In genomic region chr12:105221588-105222325, GRCh38 we compare ENCODE assay signal across 12 cellular contexts. TPM values are rescaled to one million over a fixed set of nuclear protein-coding genes. Genes with fewer than 3 reads are reported as not detected.
DNase-seq lines count a peak whose midpoint lies in the region; ATAC-seq, FAIRE-seq and TF ChIP-seq lines count a peak whose summit lies in the region.
"Had no signal": no experiment of that assay in that cellular context is flagged by ENCODE, and none has a peak within 500 bp of the region (broad histone marks: within the 10 kb centered on the region; RNA-seq: fewer than 3 reads in every experiment).

No MANE protein-coding gene starts in this region.

- H3K9ac ChIP-seq in H9 (ENCODE audit: extremely low read depth, insufficient read length, low read length) = no peak overlapping the region

- H3K9me3 Mint-ChIP-seq in H9 = no peaks in the 10 kb centered on the region
- H3K9me3 Mint-ChIP-seq in activated T-helper 2 cell treated with anti-CD3 and anti-CD28 coated beads, Interferon-gamma antibody, Interleukin-2, Interleukin-4, amounts not matched to agents 10 μg/mL and 5 μg/mL and 100 μg/mL, durations not matched to agents 14 hours and 24 hours and 36 hours = no peaks in the 10 kb centered on the region

- H3K4me2 ChIP-seq in H9 (ENCODE audit: insufficient read depth, insufficient read length, low read length) = no peak overlapping the region

- H3K4me1 ChIP-seq in H9 (ENCODE audit: insufficient read depth, low read length) (no peaks in the 10 kb centered on the region), small intestine (ENCODE audit: control insufficient read depth in 2 of 2, insufficient read depth in 1 of 2, low read depth in 1 of 2, low read length in 1 of 2) (peaks cover 14 to 31% of the 10 kb centered on the region in 2 donors), foreskin keratinocyte (no peaks in the 10 kb centered on the region)

- H3K4me1 Mint-ChIP-seq in H9 = peaks cover 6 to 11% of the 10 kb centered on the region in 2 experiments
- H3K4me1 Mint-ChIP-seq in activated T-helper 2 cell treated with anti-CD3 and anti-CD28 coated beads, Interferon-gamma antibody, Interleukin-2, Interleukin-4, amounts not matched to agents 10 μg/mL and 5 μg/mL and 100 μg/mL, durations not matched to agents 14 hours and 24 hours and 36 hours (ENCODE audit: low read depth) = peaks cover 23% of the 10 kb centered on the region

- H3K27me3 ChIP-seq in H9 (ENCODE audit: insufficient read depth, low read length) (no peaks in the 10 kb centered on the region), dorsolateral prefrontal cortex (no peaks in the 10 kb centered on the region), small intestine (ENCODE audit: control insufficient read depth in 2 of 2, insufficient read depth in 2 of 2, low read length in 2 of 2) (no peaks in the 10 kb centered on the region), foreskin keratinocyte (no peaks in the 10 kb centered on the region)
- H3K27me3 ChIP-seq: brain microvascular endothelial cell had no signal

- H3K79me2 ChIP-seq in H9 (ENCODE audit: insufficient read depth, low read length) = no peaks in the 10 kb centered on the region

- no peak overlapping the region for H2AK5ac ChIP-seq in H9 (ENCODE audit: insufficient read length, low read length)

- DNase-seq in H9 = no peak
- peak; percentile 48 for DNase-seq in NCI-H2196 treated with DMSO at 0.1 percent for 48 hours (lab: John Stamatoyannopoulos, UW; ENCODE audit: unreplicated experiment)
- DNase-seq in dorsolateral prefrontal cortex = peak in 1 of 10 donors; percentile 22
- DNase-seq in small intestine = no peak
- no peak for DNase-seq in foreskin keratinocyte
- DNase-seq in activated T-helper 2 cell treated with anti-CD3 and anti-CD28 coated beads, Interferon-gamma antibody, Interleukin-2, Interleukin-4, amounts not matched to agents 10 μg/mL and 5 μg/mL and 100 μg/mL, durations not matched to agents 14 hours and 24 hours and 36 hours (ENCODE audit: low spot score) = no peak
- DNase-seq: brain microvascular endothelial cell, DMS53, Kasumi-1 had no signal

- H2BK5ac ChIP-seq in H9 (ENCODE audit: insufficient read length, low read length) = no peak overlapping the region

- no peak overlapping the region for H4K5ac ChIP-seq in H9 (ENCODE audit: insufficient read length, low read depth, low read length)

- no peak overlapping the region for H3K4ac ChIP-seq in H9 (ENCODE audit: low read depth, low read length)

- TF ChIP-seq CTCF in H9 (conservative IDR thresholded peaks at IDR 0.05) (no peak), dorsolateral prefrontal cortex (IDR thresholded peaks at IDR 0.05 in 54 of 56, conservative IDR thresholded peaks at IDR 0.05 in 2 of 56; ENCODE audit: low read depth in 1 of 56, partially characterized antibody in 56 of 56) (no peak), foreskin keratinocyte (conservative IDR thresholded peaks at IDR 0.05) (no peak)

- H3K27me3 Mint-ChIP-seq in H9 (ENCODE audit: low read depth) = no peaks in the 10 kb centered on the region
- H3K27me3 Mint-ChIP-seq in activated T-helper 2 cell treated with anti-CD3 and anti-CD28 coated beads, Interferon-gamma antibody, Interleukin-2, Interleukin-4, amounts not matched to agents 10 μg/mL and 5 μg/mL and 100 μg/mL, durations not matched to agents 14 hours and 24 hours and 36 hours (ENCODE audit: low read depth) = no peaks in the 10 kb centered on the region
- H3K27me3 Mint-ChIP-seq: B cell had no signal

- ATAC-seq in foreskin keratinocyte = no peak
- no peak for ATAC-seq in HG02840 (IDR thresholded peaks at IDR 0.05; ENCODE audit: low FRiP score, unreplicated experiment)
- ATAC-seq: SK-N-SH treated with all-trans-retinoic acid at 6 μM for 48 hours had no signal

- no peak overlapping the region for H4K8ac ChIP-seq in H9 (replicated peaks; ENCODE audit: insufficient read length, low read depth, low read length)

- peaks cover 9 to 22% (median 16%) of the 10 kb centered on the region in 3 experiments; a peak in 6 of 7 replicates for H3K36me3 Mint-ChIP-seq in H9 (ENCODE audit: insufficient read depth in 1 of 3, low read depth in 3 of 3)
- H3K36me3 Mint-ChIP-seq in activated T-helper 2 cell treated with anti-CD3 and anti-CD28 coated beads, Interferon-gamma antibody, Interleukin-2, Interleukin-4, amounts not matched to agents 10 μg/mL and 5 μg/mL and 100 μg/mL, durations not matched to agents 14 hours and 24 hours and 36 hours (ENCODE audit: low read depth) = peaks cover 59% of the 10 kb centered on the region

- peak overlapping the region in 1 of 59 donors; percentile 12 for H3K4me3 ChIP-seq in dorsolateral prefrontal cortex
- no peak overlapping the region for H3K4me3 ChIP-seq in small intestine (ENCODE audit: low read depth in 1 of 2, low read length in 2 of 2)

- no peak overlapping the region for H4K91ac ChIP-seq in H9 (ENCODE audit: insufficient read length, low read depth, low read length)

- no peak for FAIRE-seq in small intestine (lab: Jason Lieb, UNC)

- H3K27ac ChIP-seq in H9 (ENCODE audit: insufficient read length, low read depth, low read length) = no peak overlapping the region
- H3K27ac ChIP-seq in dorsolateral prefrontal cortex = peak overlapping the region in 47 of 59 donors; percentile 5 to 81 (median 40)
- peak overlapping the region; percentile 25 to 29 for H3K27ac ChIP-seq in small intestine (ENCODE audit: low read depth in 1 of 2, low read length in 1 of 2)
- H3K27ac ChIP-seq in foreskin keratinocyte = no peak overlapping the region
- H3K27ac ChIP-seq: brain microvascular endothelial cell had no signal

- peak overlapping the region in 2 of 3 experiments; percentile 81 to 82; a peak in 5 of 7 replicates for H3K27ac Mint-ChIP-seq in H9
- no peak overlapping the region for H3K27ac Mint-ChIP-seq in activated T-helper 2 cell treated with anti-CD3 and anti-CD28 coated beads, Interferon-gamma antibody, Interleukin-2, Interleukin-4, amounts not matched to agents 10 μg/mL and 5 μg/mL and 100 μg/mL, durations not matched to agents 14 hours and 24 hours and 36 hours
- H3K27ac Mint-ChIP-seq: B cell had no signal

- H3K4me3 Mint-ChIP-seq in H9 = no peak overlapping the region; a peak in 1 of 5 replicates
- H3K4me3 Mint-ChIP-seq in activated T-helper 2 cell treated with anti-CD3 and anti-CD28 coated beads, Interferon-gamma antibody, Interleukin-2, Interleukin-4, amounts not matched to agents 10 μg/mL and 5 μg/mL and 100 μg/mL, durations not matched to agents 14 hours and 24 hours and 36 hours (ENCODE audit: low read depth) = no peak overlapping the region
- H3K4me3 Mint-ChIP-seq: B cell had no signal

- intact Hi-C loops in dorsolateral prefrontal cortex (cut with DNase I) = no loop called here
- intact Hi-C loops in activated T-helper 2 cell treated with anti-CD3 and anti-CD28 coated beads, Interferon-gamma antibody, Interleukin-2, Interleukin-4, amounts not matched to agents 10 μg/mL and 5 μg/mL and 100 μg/mL, durations not matched to agents 14 hours and 24 hours and 36 hours (cut with micrococcal nuclease) = no loop called here

- no peak overlapping the region for H3T11ph ChIP-seq in H9 (ENCODE audit: low read length)

- no peak overlapping the region for H2BK12ac ChIP-seq in H9 (ENCODE audit: insufficient read length, low read depth, low read length)

- no peak overlapping the region; the same call in 1 of the 2 replicates for H3K14ac ChIP-seq in H9 (ENCODE audit: insufficient read depth, low read length)

- H3K56ac ChIP-seq in H9 (ENCODE audit: insufficient read length, low read depth, low read length) = no peak overlapping the region

- no peak overlapping the region for H2BK20ac ChIP-seq in H9 (ENCODE audit: low read depth, low read length, poor library complexity, severe bottlenecking)

- H3K18ac ChIP-seq in H9 (ENCODE audit: insufficient read length, low read depth, low read length) = no peak overlapping the region

- H3K79me1 ChIP-seq in H9 (ENCODE audit: insufficient read depth, low read depth, low read length, poor library complexity, severe bottlenecking) = no peaks in the 10 kb centered on the region

- no peak overlapping the region for H3K23ac ChIP-seq in H9 (ENCODE audit: insufficient read length, low read depth, low read length)

- H2BK120ac ChIP-seq in H9 (ENCODE audit: low read depth, low read length, poor library complexity, severe bottlenecking) = no peak overlapping the region

- H3K23me2 ChIP-seq in H9 (ENCODE audit: insufficient read length, low read depth, low read length, poor library complexity, severe bottlenecking) = no peaks in the 10 kb centered on the region

- H3K9me3 ChIP-seq in H9 (ENCODE audit: control insufficient read depth, low read depth, low read length) = no peaks in the 10 kb centered on the region
- H3K9me3 ChIP-seq in small intestine (ENCODE audit: control insufficient read depth, low read depth) = no peaks in the 10 kb centered on the region

- no CpG with 5 or more reads among the region's 19 CpGs for WGBS in H9 (ENCODE audit: extremely low coverage, insufficient read length, low lambda C conversion rate)
- WGBS in small intestine, 3 donors = 76 to 82% (median 79%) methylated on average over 19 of the region's 19 CpGs

- H2AFZ ChIP-seq in H9 (ENCODE audit: low read length) = no peak overlapping the region

- no peaks in the 10 kb centered on the region for H4K20me1 ChIP-seq in H9 (ENCODE audit: control insufficient read depth, insufficient read depth, insufficient read length)

- H3K36me3 ChIP-seq in small intestine (ENCODE audit: control insufficient read depth in 2 of 2, insufficient read depth in 2 of 2, low read length in 2 of 2) = peaks cover 2 to 12% of the 10 kb centered on the region in 2 donors

- no peak overlapping the region for H2BK15ac ChIP-seq in H9 (ENCODE audit: low read depth, low read length)

RNA-seq across cellular contexts. Expression of gene APPL2, which starts 14.2 kb away (rescaled TPM):
- 17.0 and 18.5 TPM in 2 replicates for total RNA-seq in H9 (2021)
- 10 to 100 TPM; 39.6 to 97.0 (median 66.6) TPM for total RNA-seq in dorsolateral prefrontal cortex
- 10 to 100 TPM; 22.8 to 85.9 (median 79.6) TPM for polyA plus RNA-seq in small intestine
- 23.3 and 31.2 TPM in 2 replicates for total RNA-seq in foreskin keratinocyte
- polyA plus RNA-seq in foreskin keratinocyte = 10.9 and 12.0 TPM in 2 replicates
- total RNA-seq in activated T-helper 2 cell treated with anti-CD3 and anti-CD28 coated beads, Interferon-gamma antibody, Interleukin-2, Interleukin-4, amounts not matched to agents 10 μg/mL and 5 μg/mL and 100 μg/mL, durations not matched to agents 14 hours and 24 hours and 36 hours = 28.8 and 30.4 TPM in 2 replicates

Comparison
In these comparisons a context has a peak if more than half of its experiments do, and no peak if none do; other contexts are left out.
1. H3K27ac ChIP-seq: peak in dorsolateral prefrontal cortex (47 of 59) and small intestine (2 of 2); none in H9 (single experiment) and foreskin keratinocyte (single experiment).